In genomic region chr16:51710186-51710585, GRCh38 we compare ENCODE assay signal across 1 cellular context.
TF ChIP-seq lines count a peak whose summit lies in the region.

No MANE protein-coding gene starts in this region.

TF ChIP-seq in GM23338, 12 proteins besides CTCF, POLR2A, EP300 and RAD21 (continued from another document):
- TF ChIP-seq ZNF462 (CRISPR knock-in tag; IDR thresholded peaks at IDR 0.05) (no peak), ZNF331 (CRISPR knock-in tag; IDR thresholded peaks at IDR 0.05; ENCODE audit: low read depth) (no peak), NANOG (IDR thresholded peaks at IDR 0.05; ENCODE audit: borderline replicate concordance) (no peak)
